17 cellular contexts compared by ENCODE assay signal in the genomic region with DNA sequence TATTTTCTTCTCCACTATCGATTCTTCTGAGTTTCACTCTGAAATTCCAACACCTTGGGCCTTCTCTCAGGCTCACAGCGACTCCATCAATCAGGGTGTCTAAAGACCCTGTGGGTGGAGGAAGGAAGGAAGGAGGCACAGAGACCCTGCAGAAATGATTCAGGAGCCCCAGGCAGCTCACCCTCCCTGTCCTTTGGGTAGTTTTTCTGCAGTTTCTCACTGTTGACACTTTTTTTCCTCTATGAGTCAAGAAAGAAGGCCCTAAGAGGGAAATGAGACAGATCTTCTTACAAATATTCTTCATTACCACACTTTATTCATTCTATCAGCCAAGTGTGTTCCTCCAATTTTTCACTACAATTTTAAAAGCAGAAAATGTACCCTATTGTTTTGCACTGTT. TPM values are rescaled to one million over a fixed set of nuclear protein-coding genes. Genes with fewer than 3 reads are reported as not detected.
DNase-seq lines count a peak whose midpoint lies in the region; ATAC-seq and TF ChIP-seq lines count a peak whose summit lies in the region.
"Had no signal": no experiment of that assay in that cellular context is flagged by ENCODE, and none has a peak within 500 bp of the region (broad histone marks: within the 10 kb centered on the region; RNA-seq: fewer than 3 reads in every experiment).

No MANE protein-coding gene starts in this region.

- H3K79me2 ChIP-seq in OCI-LY7 (ENCODE audit: insufficient read depth, low read depth, low read length): no peaks in the 10 kb centered on the region
- H3K79me2 ChIP-seq: hepatocyte had no signal

- CTCF ChIA-PET in OCI-LY7 (lab: Charles Lee; ENCODE audit: unreplicated experiment): interaction anchor here (0.9 kb wide), 1 partner anchor 28 kb away, joined by 3 read pairs; no protein-coding TSS in a partner anchor

- H3K4me2 ChIP-seq in OCI-LY7 (ENCODE audit: low read length): peak overlapping the region; percentile 74
- H3K4me2 ChIP-seq: hepatocyte had no signal

- no peaks in the 10 kb centered on the region for H3K36me3 ChIP-seq in OCI-LY7 (ENCODE audit: insufficient read depth, low read length)
- H3K36me3 ChIP-seq: SJSA1 had no signal

- H3K9me2 ChIP-seq in OCI-LY7 (ENCODE audit: insufficient read depth, low read length): no peaks in the 10 kb centered on the region

- POLR2A ChIA-PET in OCI-LY7 (lab: Charles Lee): interaction anchor here (0.6 to 1.8 kb wide), 17 partner anchors 8 to 910 kb away, joined by 3 to 7 read pairs (median 4); no protein-coding TSS in a partner anchor

- ATAC-seq in GM18868 (IDR thresholded peaks at IDR 0.05; ENCODE audit: unreplicated experiment) (peak; percentile 25), GM21529 (IDR thresholded peaks at IDR 0.05; ENCODE audit: unreplicated experiment) (peak; percentile 26), HG03066 (IDR thresholded peaks at IDR 0.05; ENCODE audit: low read depth, unreplicated experiment) (peak; percentile 29), GM18873 (IDR thresholded peaks at IDR 0.05; ENCODE audit: low FRiP score, unreplicated experiment) (no peak)
- ATAC-seq in activated naive CD4-positive, alpha-beta T cell treated with anti-CD3 and anti-CD28 coated beads, Interleukin-2, amount 50 U/mL, for 72 hours: no peak

- peak overlapping the region; percentile 4; the same call in 1 of the 2 replicates for H2AFZ ChIP-seq in OCI-LY7 (ENCODE audit: low read length)
- H2AFZ ChIP-seq: hepatocyte had no signal

- H3K27ac ChIP-seq in OCI-LY7 (ENCODE audit: low read depth, low read length, poor library complexity, severe bottlenecking): peak overlapping the region; percentile 92
- H3K27ac ChIP-seq: C4-2B, hepatocyte, SJSA1 had no signal

- no TSS peak for BruUV-seq in OCI-LY7 (replicated peaks; lab: Mats Ljungman, UMichigan)

- peak overlapping the region; percentile 43 for H3K4me3 ChIP-seq in OCI-LY7 (ENCODE audit: low read depth, low read length, poor library complexity, severe bottlenecking)
- H3K4me3 ChIP-seq: hepatocyte, SJSA1 had no signal

- H3K9me3 ChIP-seq in OCI-LY7 (ENCODE audit: low read length): no peaks in the 10 kb centered on the region
- H3K9me3 ChIP-seq: SJSA1 had no signal

- H3K4me1 ChIP-seq in OCI-LY7 (ENCODE audit: insufficient read depth, low read length, poor library complexity, severe bottlenecking): peaks cover 67% of the 10 kb centered on the region
- H3K4me1 ChIP-seq: SJSA1 had no signal

- TF ChIP-seq CTCF in OCI-LY7 (conservative IDR thresholded peaks at IDR 0.05; ENCODE audit: low read length): no peak

- no peaks in the 10 kb centered on the region for H3K9me3 Mint-ChIP-seq in activated naive CD4-positive, alpha-beta T cell treated with anti-CD3 and anti-CD28 coated beads, Interleukin-2, amount 50 U/mL, for 72 hours

- intact Hi-C loops in OCI-LY7 (cut with micrococcal nuclease; ENCODE audit: unreplicated experiment): loop anchor here (1.0 to 2.0 kb wide), 3 partner anchors 19 to 29 kb away; no protein-coding TSS in a partner anchor

- no peaks in the 10 kb centered on the region for H3K36me3 Mint-ChIP-seq in activated naive CD4-positive, alpha-beta T cell treated with anti-CD3 and anti-CD28 coated beads, Interleukin-2, amount 50 U/mL, for 72 hours

- no peak overlapping the region for H3K27ac Mint-ChIP-seq in activated naive CD4-positive, alpha-beta T cell treated with anti-CD3 and anti-CD28 coated beads, Interleukin-2, amount 50 U/mL, for 72 hours

- no peaks in the 10 kb centered on the region for H4K20me1 ChIP-seq in OCI-LY7 (ENCODE audit: insufficient read depth, low read length)

- no peak for DNase-seq in OCI-LY7 (ENCODE audit: low spot score)
- no peak for DNase-seq in activated naive CD4-positive, alpha-beta T cell treated with anti-CD3 and anti-CD28 coated beads, Interleukin-2, amount 50 U/mL, for 72 hours (ENCODE audit: low spot score in 2 of 2)
- no peak for DNase-seq in activated T-cell treated with anti-CD3 and anti-CD28 coated beads, Interleukin-2, amount 50 U/mL, for 1 hour
- no peak for DNase-seq in NCI-H510A (lab: John Stamatoyannopoulos, UW)
- DNase-seq: activated CD4-positive, CD25-positive, alpha-beta regulatory T cell treated with anti-CD3 and anti-CD28 coated beads, Interleukin-2, amount 50 U/mL, for 72 hours; NCI-H1694; stimulated activated CD4-positive, alpha-beta T cell treated with anti-CD3 and anti-CD28 coated beads, Interleukin-15, amount 100 ng/mL, for 24 hours had no signal

RNA-seq across cellular contexts. Expression of gene TBXT, which starts 34.2 kb away (rescaled TPM):
- total RNA-seq in OCI-LY7 (2014; rRNA removed; shearing (Covaris generic)): 0.44 and 1.0 TPM in 2 replicates
- 4.2 and 5.3 TPM in 2 replicates for total RNA-seq in OCI-LY7 (2022)
- not detected for total RNA-seq in activated naive CD4-positive, alpha-beta T cell treated with anti-CD3 and anti-CD28 coated beads, Interleukin-2, amount 50 U/mL, for 72 hours
- total RNA-seq: bronchial epithelial cell, hepatocyte, lung microvascular endothelial cell, osteoblast, SJSA1 had no signal

Comparison
In these comparisons a context has a peak if more than half of its experiments do, and no peak if none do; other contexts are left out.
1. ATAC-seq: peak in GM18868 (single experiment), GM21529 (single experiment) and HG03066 (single experiment); none in GM18873 (single experiment) and activated naive CD4-positive, alpha-beta T cell treated with anti-CD3 and anti-CD28 coated beads, Interleukin-2, amount 50 U/mL, for 72 hours (0 of 2).